Comparison of ENCODE assay signal across 9 cellular contexts in genomic region chr16:14301150-14302030, GRCh38.
DNase-seq lines count a peak whose midpoint lies in the region; ATAC-seq, FAIRE-seq and TF ChIP-seq lines count a peak whose summit lies in the region.
"Had no signal": no experiment of that assay in that cellular context is flagged by ENCODE, and none has a peak within 500 bp of the region (broad histone marks: within the 10 kb centered on the region; RNA-seq: fewer than 3 reads in every experiment).

No MANE protein-coding gene starts in this region.

- in situ Hi-C loops in K562 (cut with MboI): no loop called here

- peak overlapping the region; percentile 49 for H3K4me3 ChIP-seq in K562
- peak overlapping the region; percentile 78 to 82 for H3K4me3 ChIP-seq in testis

- no peaks in the 10 kb centered on the region for H4K20me1 ChIP-seq in K562 (replicated peaks; ENCODE audit: control insufficient read depth, insufficient read depth, low read length)

- H3K9me3 ChIP-seq in K562 (replicated peaks; ENCODE audit: control insufficient read depth, insufficient read depth, low read depth, low read length): no peaks in the 10 kb centered on the region
- no peaks in the 10 kb centered on the region for H3K9me3 ChIP-seq in testis

- WGBS in K562 (ENCODE audit: insufficient coverage, low coverage, missing lambda C conversion rate): under 1% methylated on average over 14 of the region's 34 CpGs
- WGBS in testis, 2 donors: 0 to 1% methylated on average over 20 to 29 of the region's 34 CpGs

- H3K9me1 ChIP-seq in K562 (ENCODE audit: control insufficient read depth, insufficient read depth, low read length): no peaks in the 10 kb centered on the region

- H3K27ac ChIP-seq in K562 (ENCODE audit: extremely low read depth, low read depth, low read length) (peak overlapping the region; percentile 53), testis (peak overlapping the region; percentile 25 to 44)

- peak overlapping the region; percentile 78 for H3K4me2 ChIP-seq in K562 (ENCODE audit: insufficient read depth, low read length)

- peak; percentile 18 for DNase-seq in NCI-H82 (lab: John Stamatoyannopoulos, UW)
- DNase-seq in NCI-H82 treated with DMSO at 0.1 percent for 48 hours (lab: John Stamatoyannopoulos, UW; ENCODE audit: unreplicated experiment): no peak
- DNase-seq in NAMALWA (ENCODE audit: low spot score): peak; percentile 55
- peak; percentile 21 to 44 (median 38) for DNase-seq in K562 (ENCODE audit: extremely low read depth in 1 of 4, low spot score in 3 of 4)
- DNase-seq in kidney tubule cell (ENCODE audit: low spot score): peak; percentile 44
- DNase-seq in testis: no peak
- DNase-seq in OCI-M2 (lab: John Stamatoyannopoulos, UW; ENCODE audit: unreplicated experiment): no peak
- no peak for DNase-seq in DMS79 (lab: John Stamatoyannopoulos, UW)

- no TSS peak for BruUV-seq in K562 (replicated peaks; lab: Mats Ljungman, UMichigan)

- H3K79me2 ChIP-seq in K562 (ENCODE audit: control insufficient read depth, insufficient read depth, low read length): peaks cover 41% of the 10 kb centered on the region

- CTCF ChIA-PET in K562 (lab: Yijun Ruan, JAX; ENCODE audit: low intra/inter-chr PET ratio): interaction anchor here (1.3 to 2.2 kb wide), 2 partner anchors 228 to 299 kb away, joined by 4 to 13 read pairs; no protein-coding TSS in a partner anchor

- TF ChIP-seq CTCF in K562 (IDR thresholded peaks at IDR 0.05 in 2 of 3, conservative IDR thresholded peaks at IDR 0.05 in 1 of 3; ENCODE audit: insufficient read depth in 2 of 3, low read depth in 1 of 3, low read length in 3 of 3): no peak
- TF ChIP-seq CTCF in testis (IDR thresholded peaks at IDR 0.05): no peak

- H3K4me1 ChIP-seq in K562 (replicated peaks in 1 of 2; ENCODE audit: control insufficient read depth in 2 of 2, insufficient read depth in 2 of 2, low read length in 2 of 2): peaks cover 15 to 37% of the 10 kb centered on the region in 2 experiments; a peak in 4 of 5 replicates
- H3K4me1 ChIP-seq in testis: peaks cover 6% of the 10 kb centered on the region

- no peak for FAIRE-seq in K562 (lab: Jason Lieb, UNC)
- FAIRE-seq: endometrium had no signal

- TF ChIP-seq EP300 in K562 (IDR thresholded peaks at IDR 0.05; ENCODE audit: low read length): no peak

- POLR2A ChIA-PET in K562 (lab: Yijun Ruan, JAX): interaction anchor here (0.5 to 1.2 kb wide), 5 partner anchors 15 to 279 kb away, joined by 3 to 4 read pairs (median 3); no protein-coding TSS in a partner anchor

- TF ChIP-seq RAD21 in K562 (CRISPR knock-in tag; conservative IDR thresholded peaks at IDR 0.05 in 1 of 2, IDR thresholded peaks at IDR 0.05 in 1 of 2): no peak

- H3K27me3 ChIP-seq in K562 (ENCODE audit: control insufficient read depth in 2 of 2, insufficient read depth in 2 of 2, low read length in 2 of 2) (no peaks in the 10 kb centered on the region), testis (no peaks in the 10 kb centered on the region)

- peak; percentile 39 for ATAC-seq in K562

- no peaks in the 10 kb centered on the region; the same call in 2 of the 3 replicates for H3K36me3 ChIP-seq in K562 (ENCODE audit: control insufficient read depth, insufficient read depth, low read length)
- H3K36me3 ChIP-seq in testis (ENCODE audit: low read depth, missing control alignments): no peaks in the 10 kb centered on the region

- TF ChIP-seq POLR2A in K562 (conservative IDR thresholded peaks at IDR 0.05) (no peak), testis (IDR thresholded peaks at IDR 0.05) (no peak)

- intact Hi-C loops in K562 (cut with micrococcal nuclease): loop anchor here (1.0 kb wide), 1 partner anchor 228 kb away; no protein-coding TSS in a partner anchor
- intact Hi-C loops in testis (cut with DNase I; ENCODE audit: low total_unique reads): loop anchor here (5.0 kb wide), 2 partner anchors 226 to 384 kb away; no protein-coding TSS in a partner anchor

- H3K9ac ChIP-seq in K562 (ENCODE audit: insufficient read depth in 1 of 2, low read depth in 2 of 2, low read length in 2 of 2): peak overlapping the region; percentile 63 to 92

- peak overlapping the region; percentile 71 for H2AFZ ChIP-seq in K562 (ENCODE audit: low read depth, low read length)

TF ChIP-seq in K562, 482 proteins besides CTCF, POLR2A, EP300 and RAD21 (continues in another document):
- TF ChIP-seq NFE2 (IDR thresholded peaks at IDR 0.05; ENCODE audit: low read depth) (no peak), SAP30 (IDR thresholded peaks at IDR 0.05; ENCODE audit: borderline replicate concordance, insufficient read depth, low read depth, low read length, poor library complexity, severe bottlenecking) (peak; percentile 40), SRSF9 (IDR thresholded peaks at IDR 0.05; ENCODE audit: borderline replicate concordance, low read depth, low read length) (no peak), RBFOX2 (IDR thresholded peaks at IDR 0.05; ENCODE audit: low read depth, low read length) (peak; percentile 18; the same call in 1 of the 2 replicates), ZNF398 (CRISPR knock-in tag; IDR thresholded peaks at IDR 0.05) (no peak), TAF9B (IDR thresholded peaks at IDR 0.05; ENCODE audit: partially characterized antibody) (no peak), OTX1 (CRISPR knock-in tag; IDR thresholded peaks at IDR 0.05) (no peak), HNRNPL (IDR thresholded peaks at IDR 0.05; ENCODE audit: low read depth, low read length) (0 out of 2 replicates have a peak, but pooled peaks have one; percentile 27), ZNF696 (CRISPR knock-in tag; conservative IDR thresholded peaks at IDR 0.05) (no peak), FOXK2 (conservative IDR thresholded peaks at IDR 0.05 in 1 of 2, IDR thresholded peaks at IDR 0.05 in 1 of 2; ENCODE audit: low read depth in 2 of 2) (no peak), ZNF384 (IDR thresholded peaks at IDR 0.05; ENCODE audit: low read depth, low read length) (no peak), MLLT1 (IDR thresholded peaks at IDR 0.05) (no peak), MYNN (IDR thresholded peaks at IDR 0.05) (0 out of 2 replicates have a peak, but pooled peaks have one; percentile 15), MYNN (CRISPR knock-in tag; IDR thresholded peaks at IDR 0.05) (no peak), AFF1 (IDR thresholded peaks at IDR 0.05; ENCODE audit: low read depth in 1 of 2, partially characterized antibody in 2 of 2) (no peak), PHF8 (IDR thresholded peaks at IDR 0.05; ENCODE audit: borderline replicate concordance, low read length) (peak; percentile 0; the same call in 1 of the 2 replicates), CHD1 (IDR thresholded peaks at IDR 0.05; ENCODE audit: low read length) (no peak), CBFA2T3 (IDR thresholded peaks at IDR 0.05) (no peak), EHMT2 (IDR thresholded peaks at IDR 0.05) (no peak)

Comparison
In these comparisons a context has a peak if more than half of its experiments do, and no peak if none do; other contexts are left out.
1. DNase-seq: peak in NCI-H82 (single experiment), NAMALWA (single experiment), K562 (4 of 4) and kidney tubule cell (single experiment); none in NCI-H82 treated with DMSO at 0.1 percent for 48 hours (single experiment), testis (single experiment), OCI-M2 (single experiment) and DMS79 (single experiment).